In genomic region chr4:112520598-112521122, GRCh38 we compare ENCODE assay signal across 1 cellular context.
TF ChIP-seq lines count a peak whose summit lies in the region.

No MANE protein-coding gene starts in this region.

TF ChIP-seq in SK-N-SH, 30 proteins besides CTCF, POLR2A, EP300 and RAD21:
- TF ChIP-seq REST (IDR thresholded peaks at IDR 0.05; ENCODE audit: low read depth, low read length) (no peak), MEF2A (IDR thresholded peaks at IDR 0.05; ENCODE audit: borderline replicate concordance, low read depth) (no peak), FOSL2 (IDR thresholded peaks at IDR 0.05; ENCODE audit: borderline replicate concordance, low read depth) (no peak), SMC3 (IDR thresholded peaks at IDR 0.05; ENCODE audit: low read depth, low read length) (no peak), CHD2 (IDR thresholded peaks at IDR 0.05; ENCODE audit: low read length, partially characterized antibody) (no peak), TAF1 (IDR thresholded peaks at IDR 0.05; ENCODE audit: borderline replicate concordance, low read depth, low read length) (no peak), SIN3A (IDR thresholded peaks at IDR 0.05; ENCODE audit: borderline replicate concordance, low read depth, low read length) (no peak), TEAD4 (IDR thresholded peaks at IDR 0.05; ENCODE audit: borderline replicate concordance, insufficient read depth) (no peak), MAX (IDR thresholded peaks at IDR 0.05; ENCODE audit: low read depth) (no peak), RXRA (IDR thresholded peaks at IDR 0.05; ENCODE audit: borderline replicate concordance, low read depth) (no peak), NRF1 (IDR thresholded peaks at IDR 0.05; ENCODE audit: low read depth, low read length) (no peak), RCOR1 (IDR thresholded peaks at IDR 0.05; ENCODE audit: low read length) (no peak), TCF12 (IDR thresholded peaks at IDR 0.05) (no peak; the same call in 1 of the 2 replicates), GABPA (IDR thresholded peaks at IDR 0.05; ENCODE audit: low read depth) (no peak), POLR2AphosphoS5 (IDR thresholded peaks at IDR 0.05; ENCODE audit: low read depth, low read length) (no peak), YY1 (IDR thresholded peaks at IDR 0.05; ENCODE audit: low read depth) (no peak)
- TF ChIP-seq, protein P1, sequence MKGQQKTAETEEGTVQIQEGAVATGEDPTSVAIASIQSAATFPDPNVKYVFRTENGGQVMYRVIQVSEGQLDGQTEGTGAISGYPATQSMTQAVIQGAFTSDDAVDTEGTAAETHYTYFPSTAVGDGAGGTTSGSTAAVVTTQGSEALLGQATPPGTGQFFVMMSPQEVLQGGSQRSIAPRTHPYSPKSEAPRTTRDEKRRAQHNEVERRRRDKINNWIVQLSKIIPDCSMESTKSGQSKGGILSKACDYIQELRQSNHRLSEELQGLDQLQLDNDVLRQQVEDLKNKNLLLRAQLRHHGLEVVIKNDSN (IDR thresholded peaks at IDR 0.05; ENCODE audit: borderline replicate concordance, low read depth) = no peak
- TF ChIP-seq, protein P2, sequence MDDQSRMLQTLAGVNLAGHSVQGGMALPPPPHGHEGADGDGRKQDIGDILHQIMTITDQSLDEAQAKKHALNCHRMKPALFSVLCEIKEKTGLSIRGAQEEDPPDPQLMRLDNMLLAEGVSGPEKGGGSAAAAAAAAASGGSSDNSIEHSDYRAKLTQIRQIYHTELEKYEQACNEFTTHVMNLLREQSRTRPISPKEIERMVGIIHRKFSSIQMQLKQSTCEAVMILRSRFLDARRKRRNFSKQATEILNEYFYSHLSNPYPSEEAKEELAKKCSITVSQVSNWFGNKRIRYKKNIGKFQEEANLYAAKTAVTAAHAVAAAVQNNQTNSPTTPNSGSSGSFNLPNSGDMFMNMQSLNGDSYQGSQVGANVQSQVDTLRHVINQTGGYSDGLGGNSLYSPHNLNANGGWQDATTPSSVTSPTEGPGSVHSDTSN (IDR thresholded peaks at IDR 0.05) = no peak
- TF ChIP-seq, protein P3, sequence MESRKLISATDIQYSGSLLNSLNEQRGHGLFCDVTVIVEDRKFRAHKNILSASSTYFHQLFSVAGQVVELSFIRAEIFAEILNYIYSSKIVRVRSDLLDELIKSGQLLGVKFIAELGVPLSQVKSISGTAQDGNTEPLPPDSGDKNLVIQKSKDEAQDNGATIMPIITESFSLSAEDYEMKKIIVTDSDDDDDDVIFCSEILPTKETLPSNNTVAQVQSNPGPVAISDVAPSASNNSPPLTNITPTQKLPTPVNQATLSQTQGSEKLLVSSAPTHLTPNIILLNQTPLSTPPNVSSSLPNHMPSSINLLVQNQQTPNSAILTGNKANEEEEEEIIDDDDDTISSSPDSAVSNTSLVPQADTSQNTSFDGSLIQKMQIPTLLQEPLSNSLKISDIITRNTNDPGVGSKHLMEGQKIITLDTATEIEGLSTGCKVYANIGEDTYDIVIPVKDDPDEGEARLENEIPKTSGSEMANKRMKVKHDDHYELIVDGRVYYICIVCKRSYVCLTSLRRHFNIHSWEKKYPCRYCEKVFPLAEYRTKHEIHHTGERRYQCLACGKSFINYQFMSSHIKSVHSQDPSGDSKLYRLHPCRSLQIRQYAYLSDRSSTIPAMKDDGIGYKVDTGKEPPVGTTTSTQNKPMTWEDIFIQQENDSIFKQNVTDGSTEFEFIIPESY (IDR thresholded peaks at IDR 0.05; ENCODE audit: borderline replicate concordance, low read depth) = no peak
